ENCODE assay signal across 14 cellular contexts in the genomic region with DNA sequence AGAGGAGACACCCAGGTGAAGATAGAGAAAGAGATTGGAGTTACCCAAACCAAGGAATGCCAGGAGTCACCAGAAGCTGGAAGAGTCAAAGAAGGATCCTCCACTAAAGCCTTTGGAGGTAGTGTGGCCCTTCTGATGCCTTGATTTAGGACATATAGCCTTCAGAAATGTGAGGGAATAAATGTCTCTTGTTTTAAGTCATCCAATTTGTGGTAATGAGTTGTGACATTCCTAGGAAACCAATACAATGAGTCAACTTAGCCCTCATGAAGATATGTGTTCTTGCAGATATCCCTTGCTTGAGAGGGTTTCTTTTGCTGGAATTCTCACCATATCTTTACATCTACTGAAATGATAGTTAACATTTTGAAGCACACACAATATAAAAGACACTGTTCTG. TPM values are rescaled to one million over a fixed set of nuclear protein-coding genes. Genes with fewer than 3 reads are reported as not detected.
DNase-seq lines count a peak whose midpoint lies in the region; ATAC-seq and TF ChIP-seq lines count a peak whose summit lies in the region.
"Had no signal": no experiment of that assay in that cellular context is flagged by ENCODE, and none has a peak within 500 bp of the region (broad histone marks: within the 10 kb centered on the region; RNA-seq: fewer than 3 reads in every experiment).

No MANE protein-coding gene starts in this region.

- H3K4me3 ChIP-seq in HFF-Myc (replicated peaks; ENCODE audit: low read depth, low read length): no peak overlapping the region
- no peak overlapping the region for H3K4me3 ChIP-seq in fibroblast of villous mesenchyme (ENCODE audit: low read depth, low read length)
- H3K4me3 ChIP-seq: esophagus squamous epithelium, spleen, testis had no signal

- ATAC-seq in stimulated activated effector memory CD8-positive, alpha-beta T cell treated with anti-CD3 and anti-CD28 coated beads, Interleukin-12 subunit alpha, Interleukin-12 subunit beta, amount 100 ng/mL, for 72 hours: no peak
- no peak for ATAC-seq in HG03520 (IDR thresholded peaks at IDR 0.05; ENCODE audit: unreplicated experiment)

- no peak overlapping the region for H3K27ac Mint-ChIP-seq in stimulated activated effector memory CD8-positive, alpha-beta T cell treated with anti-CD3 and anti-CD28 coated beads, Interleukin-12 subunit alpha, Interleukin-12 subunit beta, amount 100 ng/mL, for 72 hours
- H3K27ac Mint-ChIP-seq: activated CD4-positive, alpha-beta memory T cell treated with anti-CD3 and anti-CD28 coated beads for 36 hours had no signal

- DNase-seq in HFF-Myc (ENCODE audit: extremely low read depth, low read depth): peak; percentile 19
- peak; percentile 74 for DNase-seq in amniotic epithelial cell (ENCODE audit: low read depth)
- DNase-seq in fibroblast of villous mesenchyme (ENCODE audit: low read depth): peak; percentile 45
- DNase-seq in stromal cell of bone marrow (ENCODE audit: low read depth): peak; percentile 41
- DNase-seq in stimulated activated effector memory CD8-positive, alpha-beta T cell treated with anti-CD3 and anti-CD28 coated beads, Interleukin-12 subunit alpha, Interleukin-12 subunit beta, amount 100 ng/mL, for 72 hours (ENCODE audit: low spot score in 2 of 2): no peak
- no peak for DNase-seq in GOT3 (lab: John Stamatoyannopoulos, UW)
- DNase-seq: activated CD4-positive, alpha-beta memory T cell treated with anti-CD3 and anti-CD28 coated beads for 36 hours; activated gamma-delta T cell treated with Interleukin-2 at 50 U/mL for 16 hours; esophagus squamous epithelium; spleen; testis had no signal

- no peaks in the 10 kb centered on the region for H3K4me1 Mint-ChIP-seq in stimulated activated effector memory CD8-positive, alpha-beta T cell treated with anti-CD3 and anti-CD28 coated beads, Interleukin-12 subunit alpha, Interleukin-12 subunit beta, amount 100 ng/mL, for 72 hours
- H3K4me1 Mint-ChIP-seq: neural crest cell had no signal

- H3K36me3 Mint-ChIP-seq in stimulated activated effector memory CD8-positive, alpha-beta T cell treated with anti-CD3 and anti-CD28 coated beads, Interleukin-12 subunit alpha, Interleukin-12 subunit beta, amount 100 ng/mL, for 72 hours: no peaks in the 10 kb centered on the region
- H3K36me3 Mint-ChIP-seq: activated CD4-positive, alpha-beta memory T cell treated with anti-CD3 and anti-CD28 coated beads for 36 hours had no signal

- no peak for TF ChIP-seq CTCF in HFF-Myc (IDR thresholded peaks at IDR 0.05; ENCODE audit: low read depth, low read length, missing control alignments)
- no peak for TF ChIP-seq CTCF in fibroblast of villous mesenchyme (IDR thresholded peaks at IDR 0.05; ENCODE audit: insufficient read depth, low read depth, low read length)

- H3K9me3 Mint-ChIP-seq in stimulated activated effector memory CD8-positive, alpha-beta T cell treated with anti-CD3 and anti-CD28 coated beads, Interleukin-12 subunit alpha, Interleukin-12 subunit beta, amount 100 ng/mL, for 72 hours: no peaks in the 10 kb centered on the region
- H3K9me3 Mint-ChIP-seq: activated CD4-positive, alpha-beta memory T cell treated with anti-CD3 and anti-CD28 coated beads for 36 hours had no signal

- no peak overlapping the region for H3K4me3 Mint-ChIP-seq in stimulated activated effector memory CD8-positive, alpha-beta T cell treated with anti-CD3 and anti-CD28 coated beads, Interleukin-12 subunit alpha, Interleukin-12 subunit beta, amount 100 ng/mL, for 72 hours
- H3K4me3 Mint-ChIP-seq: activated CD4-positive, alpha-beta memory T cell treated with anti-CD3 and anti-CD28 coated beads for 36 hours; neural crest cell had no signal

RNA-seq across cellular contexts. Expression of a gene that starts 58.8 kb away (rescaled TPM):
- total RNA-seq in fibroblast of villous mesenchyme: not detected in 2 replicates
- total RNA-seq: activated CD4-positive, alpha-beta memory T cell treated with anti-CD3 and anti-CD28 coated beads for 36 hours; esophagus squamous epithelium; neural crest cell; spleen; T-helper 2 cell treated with Interferon-gamma antibody and Interleukin-4, amounts not matched to agents 100 ng/mL and 5 ng/mL, for 36 hours had no signal

Comparison
In these comparisons a context has a peak if more than half of its experiments do, and no peak if none do; other contexts are left out.
1. DNase-seq: peak in HFF-Myc (single experiment), amniotic epithelial cell (single experiment), fibroblast of villous mesenchyme (single experiment) and stromal cell of bone marrow (single experiment); none in stimulated activated effector memory CD8-positive, alpha-beta T cell treated with anti-CD3 and anti-CD28 coated beads, Interleukin-12 subunit alpha, Interleukin-12 subunit beta, amount 100 ng/mL, for 72 hours (0 of 2) and GOT3 (single experiment).